8 cellular contexts compared by ENCODE assay signal in the genomic region with DNA sequence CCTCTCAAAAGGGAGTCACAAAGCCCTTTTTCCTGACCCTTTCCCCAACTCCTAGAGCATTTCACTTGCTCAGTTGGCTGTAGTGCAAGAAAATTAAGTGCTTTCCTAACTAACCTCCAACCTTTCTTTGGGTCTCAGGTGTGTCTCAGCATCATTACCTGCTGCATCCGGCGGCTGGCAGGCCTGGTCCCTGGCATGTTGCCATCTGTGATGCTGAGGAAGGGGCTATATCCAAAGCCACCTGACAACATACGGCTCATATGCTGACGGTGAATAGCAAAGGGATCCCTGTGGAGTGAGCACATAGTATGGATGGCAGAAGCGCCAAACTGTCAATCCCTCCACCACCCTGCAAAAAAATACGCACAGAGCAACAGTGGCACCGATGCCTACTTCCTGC. TPM values are rescaled to one million over a fixed set of nuclear protein-coding genes. Genes with fewer than 3 reads are reported as not detected.
DNase-seq lines count a peak whose midpoint lies in the region; ATAC-seq, FAIRE-seq and TF ChIP-seq lines count a peak whose summit lies in the region.

No MANE protein-coding gene starts in this region.

- RAD21 ChIA-PET in GM12878 (lab: Charles Lee; ENCODE audit: unreplicated experiment), result interaction anchor here (1.1 to 4.4 kb wide), 11 partner anchors 14 to 121 kb away, joined by 3 to 68 read pairs (median 20); a partner anchor contains a TSS

- FAIRE-seq in GM12878 (lab: Jason Lieb, UNC), result no peak
- FAIRE-seq in urothelium cell line (lab: Jason Lieb, UNC), result peak; percentile 50

- no peaks in the 10 kb centered on the region for H3K9me3 Mint-ChIP-seq in memory B cell

- TF ChIP-seq EP300 in GM12878 (IDR thresholded peaks at IDR 0.05; ENCODE audit: borderline replicate concordance in 1 of 2, control insufficient read depth in 1 of 2, low read depth in 2 of 2, low read length in 2 of 2), result no peak

- H3K4me3 ChIP-seq in heart left ventricle, result peak overlapping the region in 10 of 12 donors; percentile 76 to 100 (median 88)
- H3K4me3 ChIP-seq in right atrium auricular region, result peak overlapping the region in 1 of 2 donors; percentile 80
- H3K4me3 ChIP-seq in GM12878, result peak overlapping the region; percentile 80

- peak overlapping the region; percentile 96 for H3K27ac Mint-ChIP-seq in memory B cell

- peaks cover 23% of the 10 kb centered on the region for H3K36me3 Mint-ChIP-seq in memory B cell

- no peak for TF ChIP-seq POLR2A in heart left ventricle (IDR thresholded peaks at IDR 0.05)
- TF ChIP-seq POLR2A in GM12878 (IDR thresholded peaks at IDR 0.05; ENCODE audit: low read depth, low read length), result no peak

- H3K9me3 ChIP-seq in heart left ventricle (no peaks in the 10 kb centered on the region), right atrium auricular region (no peaks in the 10 kb centered on the region), GM12878 (replicated peaks; ENCODE audit: control insufficient read depth, insufficient read depth, low read length) (no peaks in the 10 kb centered on the region)

- POLR2A ChIA-PET in GM12878 (lab: Charles Lee), result interaction anchor here (1.2 to 4.5 kb wide), 8 partner anchors 14 to 144 kb away, joined by 3 to 60 read pairs (median 15); a partner anchor contains a TSS

- SMC1A ChIA-PET in GM12878 (lab: Charles Lee; ENCODE audit: uncharacterized antibody, unreplicated experiment), result interaction anchor here (0.6 to 4.8 kb wide), 7 partner anchors 15 to 86 kb away, joined by 3 to 84 read pairs (median 23); a partner anchor contains a TSS

- H3K36me3 ChIP-seq in heart left ventricle (peaks cover 0 to 54% (median 51%) of the 10 kb centered on the region in 9 donors), right atrium auricular region (peaks cover 47% of the 10 kb centered on the region), GM12878 (ENCODE audit: control insufficient read depth in 2 of 2, insufficient read depth in 2 of 2, low read length in 1 of 2) (peaks cover 6 to 14% of the 10 kb centered on the region in 2 experiments; a peak in 3 of 4 replicates)

- H3K27ac ChIP-seq in heart left ventricle (peak overlapping the region in 9 of 12 donors; percentile 94 to 100 (median 99)), right atrium auricular region (peak overlapping the region in 1 of 2 donors; percentile 99), GM12878 (ENCODE audit: control insufficient read depth, insufficient read depth) (peak overlapping the region; percentile 99; the same call in 1 of the 2 replicates)

- ATAC-seq in heart left ventricle (no peak), GM12878 (no peak), memory B cell (ENCODE audit: low read depth) (no peak), left colon (no peak)

- no TSS peak for BruUV-seq in GM12878 (replicated peaks; lab: Mats Ljungman, UMichigan)

- in situ Hi-C loops in GM12878 (cut with MboI), result loop anchor here (5.0 kb wide), 1 partner anchor 76 kb away; a partner anchor contains a TSS

- H3K4me2 ChIP-seq in GM12878 (ENCODE audit: control insufficient read depth, insufficient read depth), result peak overlapping the region; percentile 100

- H3K79me2 ChIP-seq in GM12878 (ENCODE audit: control insufficient read depth, insufficient read depth, low read length), result peaks cover 18% of the 10 kb centered on the region

- H2AFZ ChIP-seq in GM12878 (ENCODE audit: control insufficient read depth, low read depth, low read length), result no peak overlapping the region

- no peaks in the 10 kb centered on the region for H3K27me3 ChIP-seq in heart left ventricle
- H3K27me3 ChIP-seq in right atrium auricular region, result no peaks in the 10 kb centered on the region
- no peaks in the 10 kb centered on the region for H3K27me3 ChIP-seq in GM12878 (replicated peaks in 1 of 2; ENCODE audit: control insufficient read depth in 2 of 2, insufficient read depth in 2 of 2, low read length in 1 of 2)

- TF ChIP-seq CTCF in heart left ventricle (IDR thresholded peaks at IDR 0.05) (no peak), right atrium auricular region (IDR thresholded peaks at IDR 0.05) (no peak), GM12878 (IDR thresholded peaks at IDR 0.05 in 2 of 3, conservative IDR thresholded peaks at IDR 0.05 in 1 of 3; ENCODE audit: control insufficient read depth in 2 of 3, extremely low read depth in 1 of 3, insufficient read depth in 1 of 3, low read depth in 3 of 3, low read length in 3 of 3) (no peak)

- peak in 1 of 5 donors; percentile 31 for DNase-seq in heart left ventricle
- DNase-seq in right atrium auricular region (ENCODE audit: low spot score), result no peak
- no peak for DNase-seq in GM12878 (ENCODE audit: low read depth, low spot score)
- DNase-seq in memory B cell (ENCODE audit: low spot score in 2 of 2), result no peak
- no peak for DNase-seq in urothelium cell line (ENCODE audit: low spot score)
- no peak for DNase-seq in HUDEP-2 (lab: John Stamatoyannopoulos, UW; ENCODE audit: unreplicated experiment in 76 of 76)
- no peak for DNase-seq in stimulated activated CD4-positive, alpha-beta T cell treated with anti-CD3 and anti-CD28 coated beads, Interleukin-12 subunit alpha, Interleukin-12 subunit beta, amount 100 ng/mL, for 4 hours
- no peak for DNase-seq in left colon

- 80 to 85% (median 82%) methylated on average over 7 of the region's 7 CpGs for WGBS in heart left ventricle, 4 donors
- 96% methylated on average over 7 of the region's 7 CpGs for WGBS in GM12878 (ENCODE audit: insufficient coverage, insufficient replicate concordance, low lambda C conversion rate, missing lambda C conversion rate)

- TF ChIP-seq RAD21 in GM12878 (IDR thresholded peaks at IDR 0.05; ENCODE audit: insufficient read depth, low read depth, low read length), result no peak

- CTCF ChIA-PET in GM12878 (lab: Yijun Ruan, JAX), result interaction anchor here (0.6 to 10.9 kb wide), 12 partner anchors 12 to 1343 kb away, joined by 3 to 221 read pairs (median 8); a partner anchor contains a TSS

- peaks cover 10% of the 10 kb centered on the region for H3K4me1 Mint-ChIP-seq in memory B cell

- peak overlapping the region; percentile 97 for H3K9ac ChIP-seq in GM12878 (ENCODE audit: control insufficient read depth, insufficient read depth, low read length)

- no peaks in the 10 kb centered on the region for H3K27me3 Mint-ChIP-seq in memory B cell

- peaks cover 0 to 34% (median 15%) of the 10 kb centered on the region in 12 donors for H3K4me1 ChIP-seq in heart left ventricle
- peaks cover 0 to 17% of the 10 kb centered on the region in 2 donors for H3K4me1 ChIP-seq in right atrium auricular region
- H3K4me1 ChIP-seq in GM12878 (ENCODE audit: control insufficient read depth, insufficient read depth, low read length), result peaks cover 11% of the 10 kb centered on the region

- intact Hi-C loops in heart left ventricle (cut with DNase I), result loop anchor here in 8 of 10 donors (2.0 to 5.0 kb wide), 7 partner anchors 15 to 116 kb away; a partner anchor contains a TSS
- intact Hi-C loops in GM12878 (cut with micrococcal nuclease; ENCODE audit: unreplicated experiment), result no loop called here
- intact Hi-C loops in left colon (cut with DNase I, micrococcal nuclease), result loop anchor here in 1 of 2 donors (10.0 kb wide), 1 partner anchor 73 kb away; a partner anchor contains a TSS

- peak overlapping the region; percentile 95 for H3K4me3 Mint-ChIP-seq in memory B cell

- H4K20me1 ChIP-seq in GM12878 (ENCODE audit: control insufficient read depth, insufficient read depth), result no peaks in the 10 kb centered on the region

RNA-seq across cellular contexts. Expression of a gene that starts 1.2 kb away (rescaled TPM):
- total RNA-seq in heart left ventricle (100 to 1,000 TPM; 126 to 207 (median 152) TPM), right atrium auricular region (100 to 1,000 TPM; 121 to 138 TPM), GM12878 (2014; rRNA removed) (131 and 139 TPM in 2 replicates), GM12878 (2014; rRNA removed; fragmentation: Illumina TruSeq; extraction: Trizol) (59.2 and 63.4 TPM in 2 replicates), GM12878 (2021) (125 and 129 TPM in 2 replicates), left colon (100 to 1,000 TPM; 167 to 180 TPM)
- polyA plus RNA-seq in heart left ventricle (100 to 1,000 TPM; 136 to 231 TPM), GM12878 (2011; rRNA removed) (122 and 172 TPM in 2 replicates), GM12878 (2014; fragmentation: Illumina TruSeq; extraction: Trizol) (91.6 and 111 TPM in 2 replicates), GM12878 (2014; fragmentation: Nextera tagmentation; extraction: Ambion mirVana) (10 to 100 TPM; 13.5 to 21.5 TPM), GM12878 (2014; rRNA removed) (170 and 181 TPM in 2 replicates), GM12878 (2016; fragmentation: Nextera tagmentation; extraction: Ambion mirVana) (100 to 1,000 TPM; 222 TPM)
- total RNA-seq in GM12878 (2013; cell fraction: nucleolus; rRNA removed), result 48.0 and 57.5 TPM in 2 replicates
- 86.0 TPM for polyA plus RNA-seq in GM12878 (2011; ENCODE audit: low read depth)
- polyA plus RNA-seq in GM12878 (2011; cell fraction: cytosol; rRNA removed), result 211 and 234 TPM in 2 replicates
- 158 and 178 TPM in 2 replicates for polyA plus RNA-seq in GM12878 (2011; cell fraction: nucleus; rRNA removed)
- 111 and 119 TPM in 2 replicates for polyA plus RNA-seq in GM12878 (2012)
- polyA minus RNA-seq in GM12878 (2011; rRNA and poly(A)+ RNA removed), result 138 and 158 TPM in 2 replicates
- polyA minus RNA-seq in GM12878 (2011; cell fraction: cytosol; rRNA and poly(A)+ RNA removed), result 37.3 and 37.4 TPM in 2 replicates
- polyA minus RNA-seq in GM12878 (2011; cell fraction: nucleus; rRNA and poly(A)+ RNA removed), result 71.1 and 81.7 TPM in 2 replicates

RNA-seq across cellular contexts. Expression of a gene that starts 14.4 kb away (rescaled TPM):
- 100 to 1,000 TPM in 5 of 9 donors, 10 to 100 TPM in 4; 72.9 to 227 (median 100) TPM for total RNA-seq in heart left ventricle
- 100 to 1,000 TPM; 274 to 331 TPM for polyA plus RNA-seq in heart left ventricle
- total RNA-seq in right atrium auricular region, result 100 to 1,000 TPM in 1 of 2 donors, 10 to 100 TPM in 1; 67.8 to 119 TPM
- total RNA-seq in GM12878 (2013; cell fraction: nucleolus; rRNA removed), result 3.9 and 4.2 TPM in 2 replicates
- 20.7 and 23.1 TPM in 2 replicates for total RNA-seq in GM12878 (2014; rRNA removed)
- 31.8 and 34.0 TPM in 2 replicates for total RNA-seq in GM12878 (2014; rRNA removed; fragmentation: Illumina TruSeq; extraction: Trizol)
- total RNA-seq in GM12878 (2021), result 127 and 131 TPM in 2 replicates
- 60.3 TPM for polyA plus RNA-seq in GM12878 (2011; ENCODE audit: low read depth)
- 29.0 and 51.2 TPM in 2 replicates for polyA plus RNA-seq in GM12878 (2011; rRNA removed)
- 59.9 and 62.2 TPM in 2 replicates for polyA plus RNA-seq in GM12878 (2011; cell fraction: cytosol; rRNA removed)
- 38.8 and 59.5 TPM in 2 replicates for polyA plus RNA-seq in GM12878 (2011; cell fraction: nucleus; rRNA removed)
- polyA plus RNA-seq in GM12878 (2012), result 51.5 and 71.6 TPM in 2 replicates
- polyA plus RNA-seq in GM12878 (2014; fragmentation: Illumina TruSeq; extraction: Trizol), result 41.3 and 90.6 TPM in 2 replicates
- 1 to 10 TPM; 2.1 to 4.5 TPM for polyA plus RNA-seq in GM12878 (2014; fragmentation: Nextera tagmentation; extraction: Ambion mirVana)
- polyA plus RNA-seq in GM12878 (2014; rRNA removed), result 46.5 and 47.5 TPM in 2 replicates
- polyA plus RNA-seq in GM12878 (2016; fragmentation: Nextera tagmentation; extraction: Ambion mirVana), result 10 to 100 TPM in 1 of 2 experiments, 1 to 10 TPM in 1; 4.9 to 27.8 TPM
- polyA minus RNA-seq in GM12878 (2011; rRNA and poly(A)+ RNA removed), result 9.1 and 13.0 TPM in 2 replicates
- polyA minus RNA-seq in GM12878 (2011; cell fraction: cytosol; rRNA and poly(A)+ RNA removed), result 17.9 and 25.4 TPM in 2 replicates
- 5.7 and 7.4 TPM in 2 replicates for polyA minus RNA-seq in GM12878 (2011; cell fraction: nucleus; rRNA and poly(A)+ RNA removed)
- total RNA-seq in left colon, result 100 to 1,000 TPM in 1 of 2 donors, 10 to 100 TPM in 1; 89.6 to 123 TPM

RNA-seq across cellular contexts. Expression of a gene that starts 20.6 kb away (rescaled TPM):
- total RNA-seq in heart left ventricle, result 1 to 10 TPM in 2 of 9 donors, under 1 TPM in 3, not detected in 4; 0.10 to 1.5 (median 0.43) TPM
- under 1 TPM; 0.03 to 0.34 TPM for polyA plus RNA-seq in heart left ventricle
- under 1 TPM in 1 of 2 donors, not detected in 1; 0.47 TPM for total RNA-seq in right atrium auricular region
- total RNA-seq in GM12878 (2013; cell fraction: nucleolus; rRNA removed), result 2.0 and 2.8 TPM in 2 replicates
- 0.79 and 1.3 TPM in 2 replicates for total RNA-seq in GM12878 (2014; rRNA removed)
- 0.60 and 1.0 TPM in 2 replicates for total RNA-seq in GM12878 (2014; rRNA removed; fragmentation: Illumina TruSeq; extraction: Trizol)
- 4.2 and 5.2 TPM in 2 replicates for total RNA-seq in GM12878 (2021)
- polyA plus RNA-seq in GM12878 (2011; ENCODE audit: low read depth), result 1.3 TPM
- polyA plus RNA-seq in GM12878 (2011; rRNA removed), result 0.26 and 0.52 TPM in 2 replicates
- 0.40 TPM in 2 replicates for polyA plus RNA-seq in GM12878 (2011; cell fraction: cytosol; rRNA removed)
- 2.3 and 3.7 TPM in 2 replicates for polyA plus RNA-seq in GM12878 (2011; cell fraction: nucleus; rRNA removed)
- polyA plus RNA-seq in GM12878 (2012), result 4.2 and 4.3 TPM in 2 replicates
- 0.97 and 1.1 TPM in 2 replicates for polyA plus RNA-seq in GM12878 (2014; fragmentation: Illumina TruSeq; extraction: Trizol)
- polyA plus RNA-seq in GM12878 (2014; fragmentation: Nextera tagmentation; extraction: Ambion mirVana), result under 1 TPM in 1 of 2 experiments, not detected in 1; 0.53 TPM
- 2.3 and 2.4 TPM in 2 replicates for polyA plus RNA-seq in GM12878 (2014; rRNA removed)
- 1 to 10 TPM in 1 of 2 experiments, under 1 TPM in 1; 0.77 to 1.4 TPM for polyA plus RNA-seq in GM12878 (2016; fragmentation: Nextera tagmentation; extraction: Ambion mirVana)
- 0.15 and 0.67 TPM in 2 replicates for polyA minus RNA-seq in GM12878 (2011; rRNA and poly(A)+ RNA removed)
- not detected in 2 replicates for polyA minus RNA-seq in GM12878 (2011; cell fraction: cytosol; rRNA and poly(A)+ RNA removed)
- polyA minus RNA-seq in GM12878 (2011; cell fraction: nucleus; rRNA and poly(A)+ RNA removed), result 0.60 and 0.67 TPM in 2 replicates
- 1 to 10 TPM in 1 of 2 donors, under 1 TPM in 1; 0.89 to 1.6 TPM for total RNA-seq in left colon

RNA-seq across cellular contexts. Expression of a gene that starts 27.9 kb away (rescaled TPM):
- total RNA-seq in heart left ventricle (10 to 100 TPM; 56.7 to 96.4 (median 82.6) TPM), right atrium auricular region (10 to 100 TPM; 72.7 to 73.6 TPM), GM12878 (2014; rRNA removed) (53.6 and 56.3 TPM in 2 replicates), GM12878 (2014; rRNA removed; fragmentation: Illumina TruSeq; extraction: Trizol) (26.8 and 28.8 TPM in 2 replicates), GM12878 (2021) (42.1 and 48.4 TPM in 2 replicates), left colon (10 to 100 TPM; 37.2 to 40.8 TPM)
- polyA plus RNA-seq in heart left ventricle (100 to 1,000 TPM in 1 of 2 donors, 10 to 100 TPM in 1; 54.1 to 108 TPM), GM12878 (2011; rRNA removed) (43.5 and 70.9 TPM in 2 replicates), GM12878 (2014; fragmentation: Illumina TruSeq; extraction: Trizol) (43.5 and 45.0 TPM in 2 replicates), GM12878 (2014; fragmentation: Nextera tagmentation; extraction: Ambion mirVana) (10 to 100 TPM; 25.7 to 26.1 TPM), GM12878 (2014; rRNA removed) (55.3 and 61.7 TPM in 2 replicates), GM12878 (2016; fragmentation: Nextera tagmentation; extraction: Ambion mirVana) (10 to 100 TPM; 67.9 to 74.0 TPM)
- 19.2 and 28.2 TPM in 2 replicates for total RNA-seq in GM12878 (2013; cell fraction: nucleolus; rRNA removed)
- polyA plus RNA-seq in GM12878 (2011; ENCODE audit: low read depth), result 21.7 TPM
- polyA plus RNA-seq in GM12878 (2011; cell fraction: cytosol; rRNA removed), result 76.3 and 82.0 TPM in 2 replicates
- polyA plus RNA-seq in GM12878 (2011; cell fraction: nucleus; rRNA removed), result 101 and 137 TPM in 2 replicates
- polyA plus RNA-seq in GM12878 (2012), result 31.2 and 38.5 TPM in 2 replicates
- 30.3 and 47.1 TPM in 2 replicates for polyA minus RNA-seq in GM12878 (2011; rRNA and poly(A)+ RNA removed)
- 9.5 and 9.9 TPM in 2 replicates for polyA minus RNA-seq in GM12878 (2011; cell fraction: cytosol; rRNA and poly(A)+ RNA removed)
- polyA minus RNA-seq in GM12878 (2011; cell fraction: nucleus; rRNA and poly(A)+ RNA removed), result 9.6 and 16.2 TPM in 2 replicates

RNA-seq across cellular contexts. Expression of a gene that starts 37.6 kb away (rescaled TPM):
- total RNA-seq in heart left ventricle (10 to 100 TPM in 2 of 9 donors, 1 to 10 TPM in 7; 3.0 to 71.9 (median 5.4) TPM), right atrium auricular region (1 to 10 TPM; 3.2 to 7.3 TPM), GM12878 (2014; rRNA removed) (0.40 and 0.49 TPM in 2 replicates), GM12878 (2014; rRNA removed; fragmentation: Illumina TruSeq; extraction: Trizol) (0.60 and 0.81 TPM in 2 replicates), GM12878 (2021) (1.6 and 1.8 TPM in 2 replicates), left colon (10 to 100 TPM in 1 of 2 donors, 1 to 10 TPM in 1; 4.3 to 18.1 TPM)
- polyA plus RNA-seq in heart left ventricle (1 to 10 TPM; 1.1 to 3.2 TPM), GM12878 (2011; rRNA removed) (0.27 and 0.29 TPM in 2 replicates), GM12878 (2014; fragmentation: Illumina TruSeq; extraction: Trizol) (1.5 and 2.4 TPM in 2 replicates), GM12878 (2014; fragmentation: Nextera tagmentation; extraction: Ambion mirVana) (under 1 TPM; 0.49 to 0.85 TPM), GM12878 (2014; rRNA removed) (0.85 and 1.3 TPM in 2 replicates), GM12878 (2016; fragmentation: Nextera tagmentation; extraction: Ambion mirVana) (under 1 TPM; 0.24 to 0.57 TPM)
- total RNA-seq in GM12878 (2013; cell fraction: nucleolus; rRNA removed), result not detected in 2 replicates
- polyA plus RNA-seq in GM12878 (2011; ENCODE audit: low read depth), result 0.07 TPM
- 0.22 and 0.28 TPM in 2 replicates for polyA plus RNA-seq in GM12878 (2011; cell fraction: cytosol; rRNA removed)
- 0.39 and 0.50 TPM in 2 replicates for polyA plus RNA-seq in GM12878 (2011; cell fraction: nucleus; rRNA removed)
- 0.05 and 0.36 TPM in 2 replicates for polyA plus RNA-seq in GM12878 (2012)
- polyA minus RNA-seq in GM12878 (2011; rRNA and poly(A)+ RNA removed), result 0.21 and 0.29 TPM in 2 replicates
- polyA minus RNA-seq in GM12878 (2011; cell fraction: cytosol; rRNA and poly(A)+ RNA removed), result 0.40 TPM in 1 of 2 replicates, not detected in the other
- not detected in 2 replicates for polyA minus RNA-seq in GM12878 (2011; cell fraction: nucleus; rRNA and poly(A)+ RNA removed)
